20 cellular contexts compared by ENCODE assay signal in genomic region chr17:76036497-76037380, GRCh38. TPM values are rescaled to one million over a fixed set of nuclear protein-coding genes. Genes with fewer than 3 reads are reported as not detected.
DNase-seq lines count a peak whose midpoint lies in the region; ATAC-seq, FAIRE-seq and TF ChIP-seq lines count a peak whose summit lies in the region.
"Had no signal": no experiment of that assay in that cellular context is flagged by ENCODE, and none has a peak within 500 bp of the region (broad histone marks: within the 10 kb centered on the region; RNA-seq: fewer than 3 reads in every experiment).

No MANE protein-coding gene starts in this region.

- H3K79me2 ChIP-seq in HepG2 (ENCODE audit: insufficient read depth, low read length) = no peaks in the 10 kb centered on the region

- POLR2A ChIA-PET in HepG2 (lab: Yijun Ruan, JAX) = no interaction called here

- TF ChIP-seq POLR2A in HepG2 (IDR thresholded peaks at IDR 0.05; ENCODE audit: insufficient read depth in 1 of 2, low read depth in 2 of 2, low read length in 2 of 2) = 0 out of 4 replicates have a peak, but pooled peaks of 1 of the 2 experiments have one; percentile 32

- WGBS in HepG2 (ENCODE audit: low lambda C conversion rate) = 91% methylated on average over 24 of the region's 26 CpGs

- TF ChIP-seq EP300 in HepG2 (IDR thresholded peaks at IDR 0.05; ENCODE audit: low read depth in 2 of 2, low read length in 2 of 2) (no peak), HepG2 (CRISPR knock-in tag; IDR thresholded peaks at IDR 0.05; ENCODE audit: borderline replicate concordance) (no peak)

- no peaks in the 10 kb centered on the region for H3K27me3 Mint-ChIP-seq in brain
- H3K27me3 Mint-ChIP-seq: activated CD4-positive, alpha-beta T cell treated with anti-CD3 and anti-CD28 coated beads, Interleukin-2, amount 10 ng/mL, durations not matched to agents 7 days and 5 days; IgD-negative memory B cell had no signal

- CTCF ChIA-PET in HepG2 (lab: Yijun Ruan, JAX; ENCODE audit: low intra/inter-chr PET ratio, low total read pairs) = no interaction called here

- no TSS peak for BruUV-seq in HepG2 (replicated peaks; lab: Mats Ljungman, UMichigan)

- DNase-seq in Right ventricle myocardium inferior (ENCODE audit: missing footprints) (no peak), cardiac septum (ENCODE audit: low spot score) (no peak), HepG2 (ENCODE audit: low spot score) (no peak), urothelium cell line (ENCODE audit: low spot score) (no peak), NCI-H510A (lab: John Stamatoyannopoulos, UW) (no peak), SIG-M5 treated with dmso at 0.1 percent for 504 hours (lab: John Stamatoyannopoulos, UW; ENCODE audit: unreplicated experiment) (no peak)
- no peak for DNase-seq in activated CD4-positive, alpha-beta T cell treated with anti-CD3 and anti-CD28 coated beads for 48 hours
- DNase-seq: activated CD4-positive, alpha-beta T cell treated with anti-CD3 and anti-CD28 coated beads, Interleukin-2, amount 10 ng/mL, durations not matched to agents 7 days and 5 days; effector memory CD4-positive, alpha-beta T cell; NCI-H1105; RPMI8226 had no signal

- no peak overlapping the region for H3K4me3 ChIP-seq in HepG2 (replicated peaks in 1 of 3; ENCODE audit: insufficient read depth in 1 of 3, low read depth in 2 of 3, low read length in 3 of 3)
- H3K4me3 ChIP-seq: ascending aorta, left lung, smooth muscle cell, thoracic aorta had no signal

- TF ChIP-seq RAD21 in HepG2 (CRISPR knock-in tag; IDR thresholded peaks at IDR 0.05) = no peak

- peaks cover 0 to 8% (median 0%) of the 10 kb centered on the region in 5 experiments for H3K9me3 Mint-ChIP-seq in brain
- H3K9me3 Mint-ChIP-seq: activated CD4-positive, alpha-beta T cell treated with anti-CD3 and anti-CD28 coated beads, Interleukin-2, amount 10 ng/mL, durations not matched to agents 7 days and 5 days; IgD-negative memory B cell had no signal

- no peak overlapping the region for H3K4me3 Mint-ChIP-seq in brain
- H3K4me3 Mint-ChIP-seq: activated CD4-positive, alpha-beta T cell treated with anti-CD3 and anti-CD28 coated beads, Interleukin-2, amount 10 ng/mL, durations not matched to agents 7 days and 5 days; IgD-negative memory B cell had no signal

- H4K20me1 ChIP-seq in HepG2 (ENCODE audit: insufficient read depth, low read length) = no peaks in the 10 kb centered on the region

- H3K27me3 ChIP-seq in HepG2 (ENCODE audit: control insufficient read depth in 1 of 2, insufficient read depth in 2 of 2, low read length in 2 of 2) = no peaks in the 10 kb centered on the region
- H3K27me3 ChIP-seq: ascending aorta, left lung had no signal

- peaks cover 24% of the 10 kb centered on the region for H3K4me1 ChIP-seq in HepG2 (ENCODE audit: insufficient read depth, low read length)
- H3K4me1 ChIP-seq: ascending aorta, left lung had no signal

- no peak overlapping the region for H2AFZ ChIP-seq in HepG2 (ENCODE audit: low read length)

- H3K4me1 Mint-ChIP-seq in brain = peaks cover 14% of the 10 kb centered on the region
- H3K4me1 Mint-ChIP-seq: activated CD4-positive, alpha-beta T cell treated with anti-CD3 and anti-CD28 coated beads, Interleukin-2, amount 10 ng/mL, durations not matched to agents 7 days and 5 days; IgD-negative memory B cell had no signal

- ATAC-seq in Right ventricle myocardium inferior (peak; percentile 48), HepG2 (no peak)
- ATAC-seq: left lung had no signal

- H3K4me2 ChIP-seq in HepG2 (ENCODE audit: low read depth, low read length) = no peak overlapping the region
- H3K4me2 ChIP-seq: smooth muscle cell had no signal

- intact Hi-C loops in Right ventricle myocardium inferior (cut with DNase I) (no loop called here), cardiac septum (cut with DNase I) (no loop called here), HepG2 (cut with micrococcal nuclease; ENCODE audit: unreplicated experiment) (no loop called here)

- peak overlapping the region in 4 of 5 experiments; percentile 1 to 88 (median 68) for H3K27ac Mint-ChIP-seq in brain
- H3K27ac Mint-ChIP-seq: activated CD4-positive, alpha-beta T cell treated with anti-CD3 and anti-CD28 coated beads, Interleukin-2, amount 10 ng/mL, durations not matched to agents 7 days and 5 days had no signal

- H3K9ac ChIP-seq in HepG2 (ENCODE audit: insufficient read depth, low read depth, low read length) = no peak overlapping the region

- TF ChIP-seq CTCF in brain (conservative IDR thresholded peaks at IDR 0.05) (no peak), HepG2 (CRISPR knock-in tag; IDR thresholded peaks at IDR 0.05) (no peak)

- FAIRE-seq in HepG2 (lab: Jason Lieb, UNC) (no peak), urothelium cell line (lab: Jason Lieb, UNC) (peak; percentile 32)

- no peak overlapping the region for H3K27ac ChIP-seq in HepG2 (ENCODE audit: extremely low read length, insufficient read depth, low read length)
- H3K27ac ChIP-seq: ascending aorta, left lung, thoracic aorta had no signal

- H3K36me3 Mint-ChIP-seq in brain = peaks cover 31% of the 10 kb centered on the region

- no peaks in the 10 kb centered on the region for H3K9me3 ChIP-seq in HepG2 (ENCODE audit: low read length)
- H3K9me3 ChIP-seq: ascending aorta, left lung, thoracic aorta had no signal

- H3K36me3 ChIP-seq in HepG2 (replicated peaks in 1 of 2; ENCODE audit: control insufficient read depth in 1 of 2, insufficient read depth in 2 of 2, low read length in 2 of 2) = peaks cover 22 to 44% of the 10 kb centered on the region in 2 experiments

- in situ Hi-C loops in HepG2 (cut with HindIII; ENCODE audit: extremely low pct_ligation_motif_present, low pct_unique_long_range_greater_than_20kb) = no loop called here

RNA-seq across cellular contexts. Expression of gene EVPL, which starts 9.6 kb away (rescaled TPM):
- total RNA-seq in Right ventricle myocardium inferior (0.11 TPM), cardiac septum (0.05 TPM), HepG2 (2016; rRNA removed; fragmentation: Illumina TruSeq; extraction: Trizol) (3.6 and 8.2 TPM in 2 replicates)
- polyA plus RNA-seq in brain (ENCODE audit: insufficient read depth, low read depth, low replicate concordance) (0.92 TPM), HepG2 (2011; rRNA removed) (2.1 and 4.3 TPM in 2 replicates)
- 1.1 and 1.8 TPM in 2 replicates for total RNA-seq in HepG2 (2016; cell fraction: cytosol; rRNA removed; fragmentation: Illumina TruSeq; extraction: Trizol; ENCODE audit: low read depth)
- total RNA-seq in HepG2 (2016; cell fraction: insoluble cytoplasmic fraction; rRNA removed; fragmentation: Illumina TruSeq; extraction: Trizol) = 2.4 and 9.2 TPM in 2 replicates
- total RNA-seq in HepG2 (2016; cell fraction: membrane; rRNA removed; fragmentation: Illumina TruSeq; extraction: Trizol) = 1.1 and 1.4 TPM in 2 replicates
- 8.8 and 9.0 TPM in 2 replicates for total RNA-seq in HepG2 (2016; cell fraction: nucleus; rRNA removed; fragmentation: Illumina TruSeq; extraction: Trizol)
- polyA plus RNA-seq in HepG2 (2011; cell fraction: cytosol; rRNA removed) = 0.99 and 1.4 TPM in 2 replicates
- 26.0 and 30.5 TPM in 2 replicates for polyA plus RNA-seq in HepG2 (2011; cell fraction: nucleus; rRNA removed)
- polyA plus RNA-seq in HepG2 (2012) = 3.9 and 4.6 TPM in 2 replicates
- polyA plus RNA-seq in HepG2 (2016; cell fraction: cytosol; fragmentation: Illumina TruSeq; extraction: Trizol; ENCODE audit: low read depth) = 0.88 and 1.3 TPM in 2 replicates
- polyA plus RNA-seq in HepG2 (2016; cell fraction: insoluble cytoplasmic fraction; fragmentation: Illumina TruSeq; extraction: Trizol; ENCODE audit: low read depth) = 2.9 and 4.4 TPM in 2 replicates
- 1.0 and 1.6 TPM in 2 replicates for polyA plus RNA-seq in HepG2 (2016; cell fraction: membrane; fragmentation: Illumina TruSeq; extraction: Trizol; ENCODE audit: low read depth)
- 26.6 and 28.0 TPM in 2 replicates for polyA plus RNA-seq in HepG2 (2016; cell fraction: nucleus; fragmentation: Illumina TruSeq; extraction: Trizol; ENCODE audit: insufficient read depth, low read depth)
- polyA minus RNA-seq in HepG2 (2011; rRNA and poly(A)+ RNA removed; ENCODE audit: low replicate concordance) = 3.4 and 3.8 TPM in 2 replicates
- 3.0 TPM in 2 replicates for polyA minus RNA-seq in HepG2 (2011; cell fraction: cytosol; rRNA and poly(A)+ RNA removed)
- polyA minus RNA-seq in HepG2 (2011; cell fraction: nucleus; rRNA and poly(A)+ RNA removed) = 4.9 and 7.6 TPM in 2 replicates
- total RNA-seq: ascending aorta had no signal
- polyA plus RNA-seq: AG04450, IgD-negative memory B cell had no signal

RNA-seq across cellular contexts. Expression of gene SRP68, which starts 35.6 kb away (rescaled TPM):
- total RNA-seq in Right ventricle myocardium inferior (60.1 TPM), cardiac septum (53.9 TPM), HepG2 (2016; rRNA removed; fragmentation: Illumina TruSeq; extraction: Trizol) (39.8 and 89.7 TPM in 2 replicates)
- polyA plus RNA-seq in brain (ENCODE audit: insufficient read depth, low read depth, low replicate concordance) (83.8 TPM), HepG2 (2011; rRNA removed) (74.3 and 79.0 TPM in 2 replicates)
- 19.0 and 21.2 TPM in 2 replicates for total RNA-seq in HepG2 (2016; cell fraction: cytosol; rRNA removed; fragmentation: Illumina TruSeq; extraction: Trizol; ENCODE audit: low read depth)
- total RNA-seq in HepG2 (2016; cell fraction: insoluble cytoplasmic fraction; rRNA removed; fragmentation: Illumina TruSeq; extraction: Trizol) = 34.8 and 87.8 TPM in 2 replicates
- total RNA-seq in HepG2 (2016; cell fraction: membrane; rRNA removed; fragmentation: Illumina TruSeq; extraction: Trizol) = 36.4 and 39.1 TPM in 2 replicates
- 55.4 and 62.2 TPM in 2 replicates for total RNA-seq in HepG2 (2016; cell fraction: nucleus; rRNA removed; fragmentation: Illumina TruSeq; extraction: Trizol)
- polyA plus RNA-seq in HepG2 (2011; cell fraction: cytosol; rRNA removed) = 56.3 and 67.1 TPM in 2 replicates
- 42.7 and 43.4 TPM in 2 replicates for polyA plus RNA-seq in HepG2 (2011; cell fraction: nucleus; rRNA removed)
- 84.3 and 86.0 TPM in 2 replicates for polyA plus RNA-seq in HepG2 (2012)
- 12.5 and 13.5 TPM in 2 replicates for polyA plus RNA-seq in HepG2 (2016; cell fraction: cytosol; fragmentation: Illumina TruSeq; extraction: Trizol; ENCODE audit: low read depth)
- 124 and 144 TPM in 2 replicates for polyA plus RNA-seq in HepG2 (2016; cell fraction: insoluble cytoplasmic fraction; fragmentation: Illumina TruSeq; extraction: Trizol; ENCODE audit: low read depth)
- 26.1 and 30.0 TPM in 2 replicates for polyA plus RNA-seq in HepG2 (2016; cell fraction: membrane; fragmentation: Illumina TruSeq; extraction: Trizol; ENCODE audit: low read depth)
- polyA plus RNA-seq in HepG2 (2016; cell fraction: nucleus; fragmentation: Illumina TruSeq; extraction: Trizol; ENCODE audit: insufficient read depth, low read depth) = 107 and 120 TPM in 2 replicates
- polyA minus RNA-seq in HepG2 (2011; rRNA and poly(A)+ RNA removed; ENCODE audit: low replicate concordance) = 72.1 and 78.5 TPM in 2 replicates
- 44.7 and 45.6 TPM in 2 replicates for polyA minus RNA-seq in HepG2 (2011; cell fraction: cytosol; rRNA and poly(A)+ RNA removed)
- polyA minus RNA-seq in HepG2 (2011; cell fraction: nucleus; rRNA and poly(A)+ RNA removed) = 55.0 and 55.2 TPM in 2 replicates

RNA-seq across cellular contexts. Expression of gene CDK3, which starts 36.1 kb away (rescaled TPM):
- total RNA-seq in Right ventricle myocardium inferior (2.2 TPM), cardiac septum (2.7 TPM), HepG2 (2016; rRNA removed; fragmentation: Illumina TruSeq; extraction: Trizol) (2.0 and 5.8 TPM in 2 replicates)
- polyA plus RNA-seq in brain (ENCODE audit: insufficient read depth, low read depth, low replicate concordance) (3.3 TPM), HepG2 (2011; rRNA removed) (11.4 and 18.0 TPM in 2 replicates)
- 1.8 and 2.5 TPM in 2 replicates for total RNA-seq in HepG2 (2016; cell fraction: cytosol; rRNA removed; fragmentation: Illumina TruSeq; extraction: Trizol; ENCODE audit: low read depth)
- total RNA-seq in HepG2 (2016; cell fraction: insoluble cytoplasmic fraction; rRNA removed; fragmentation: Illumina TruSeq; extraction: Trizol) = 1.6 and 5.0 TPM in 2 replicates
- total RNA-seq in HepG2 (2016; cell fraction: membrane; rRNA removed; fragmentation: Illumina TruSeq; extraction: Trizol) = 2.3 TPM in 2 replicates
- total RNA-seq in HepG2 (2016; cell fraction: nucleus; rRNA removed; fragmentation: Illumina TruSeq; extraction: Trizol) = 7.8 and 9.0 TPM in 2 replicates
- 5.4 and 6.1 TPM in 2 replicates for polyA plus RNA-seq in HepG2 (2011; cell fraction: cytosol; rRNA removed)
- 90.2 and 107 TPM in 2 replicates for polyA plus RNA-seq in HepG2 (2011; cell fraction: nucleus; rRNA removed)
- 10.2 and 11.2 TPM in 2 replicates for polyA plus RNA-seq in HepG2 (2012)
- polyA plus RNA-seq in HepG2 (2016; cell fraction: cytosol; fragmentation: Illumina TruSeq; extraction: Trizol; ENCODE audit: low read depth) = 0.93 and 1.5 TPM in 2 replicates
- polyA plus RNA-seq in HepG2 (2016; cell fraction: insoluble cytoplasmic fraction; fragmentation: Illumina TruSeq; extraction: Trizol; ENCODE audit: low read depth) = 1.1 and 1.4 TPM in 2 replicates
- polyA plus RNA-seq in HepG2 (2016; cell fraction: membrane; fragmentation: Illumina TruSeq; extraction: Trizol; ENCODE audit: low read depth) = 1.8 and 2.0 TPM in 2 replicates
- 29.8 and 32.4 TPM in 2 replicates for polyA plus RNA-seq in HepG2 (2016; cell fraction: nucleus; fragmentation: Illumina TruSeq; extraction: Trizol; ENCODE audit: insufficient read depth, low read depth)
- polyA minus RNA-seq in HepG2 (2011; rRNA and poly(A)+ RNA removed; ENCODE audit: low replicate concordance) = 0.84 and 2.9 TPM in 2 replicates
- 0.62 and 1.3 TPM in 2 replicates for polyA minus RNA-seq in HepG2 (2011; cell fraction: cytosol; rRNA and poly(A)+ RNA removed)
- polyA minus RNA-seq in HepG2 (2011; cell fraction: nucleus; rRNA and poly(A)+ RNA removed) = 4.0 and 7.6 TPM in 2 replicates

RNA-seq across cellular contexts. Expression of gene GALR2, which starts 37.8 kb away (rescaled TPM):
- total RNA-seq in Right ventricle myocardium inferior (not detected), cardiac septum (not detected), HepG2 (2016; rRNA removed; fragmentation: Illumina TruSeq; extraction: Trizol) (0.20 and 0.58 TPM in 2 replicates)
- polyA plus RNA-seq in brain (ENCODE audit: insufficient read depth, low read depth, low replicate concordance) (not detected), HepG2 (2011; rRNA removed) (0.48 and 0.84 TPM in 2 replicates)
- total RNA-seq in HepG2 (2016; cell fraction: cytosol; rRNA removed; fragmentation: Illumina TruSeq; extraction: Trizol; ENCODE audit: low read depth) = 0.30 and 0.35 TPM in 2 replicates
- 0.22 and 0.58 TPM in 2 replicates for total RNA-seq in HepG2 (2016; cell fraction: insoluble cytoplasmic fraction; rRNA removed; fragmentation: Illumina TruSeq; extraction: Trizol)
- total RNA-seq in HepG2 (2016; cell fraction: membrane; rRNA removed; fragmentation: Illumina TruSeq; extraction: Trizol) = 0.46 and 0.65 TPM in 2 replicates
- total RNA-seq in HepG2 (2016; cell fraction: nucleus; rRNA removed; fragmentation: Illumina TruSeq; extraction: Trizol) = 0.28 and 0.34 TPM in 2 replicates
- polyA plus RNA-seq in HepG2 (2011; cell fraction: cytosol; rRNA removed) = 0.56 and 0.97 TPM in 2 replicates
- polyA plus RNA-seq in HepG2 (2011; cell fraction: nucleus; rRNA removed) = 0.35 and 0.62 TPM in 2 replicates
- polyA plus RNA-seq in HepG2 (2012) = 0.33 TPM in 1 of 2 replicates, not detected in the other
- polyA plus RNA-seq in HepG2 (2016; cell fraction: cytosol; fragmentation: Illumina TruSeq; extraction: Trizol; ENCODE audit: low read depth) = 0.50 and 0.53 TPM in 2 replicates
- polyA plus RNA-seq in HepG2 (2016; cell fraction: insoluble cytoplasmic fraction; fragmentation: Illumina TruSeq; extraction: Trizol; ENCODE audit: low read depth) = 0.17 and 0.28 TPM in 2 replicates
- polyA plus RNA-seq in HepG2 (2016; cell fraction: membrane; fragmentation: Illumina TruSeq; extraction: Trizol; ENCODE audit: low read depth) = 0.20 and 0.35 TPM in 2 replicates
- 0.46 and 0.81 TPM in 2 replicates for polyA plus RNA-seq in HepG2 (2016; cell fraction: nucleus; fragmentation: Illumina TruSeq; extraction: Trizol; ENCODE audit: insufficient read depth, low read depth)
- polyA minus RNA-seq in HepG2 (2011; rRNA and poly(A)+ RNA removed; ENCODE audit: low replicate concordance) = 0.54 and 2.1 TPM in 2 replicates
- polyA minus RNA-seq in HepG2 (2011; cell fraction: cytosol; rRNA and poly(A)+ RNA removed) = 0.49 TPM in 1 of 2 replicates, not detected in the other
- polyA minus RNA-seq in HepG2 (2011; cell fraction: nucleus; rRNA and poly(A)+ RNA removed) = not detected in 2 replicates
- total RNA-seq: glomerular endothelial cell, NCI-H460, smooth muscle cell had no signal
- polyA plus RNA-seq: AG04450, smooth muscle cell had no signal

RNA-seq across cellular contexts. Expression of gene ZACN, which starts 42.2 kb away (rescaled TPM):
- total RNA-seq in Right ventricle myocardium inferior (not detected), cardiac septum (not detected), HepG2 (2016; rRNA removed; fragmentation: Illumina TruSeq; extraction: Trizol) (0.15 TPM in 1 of 2 replicates, not detected in the other)
- polyA plus RNA-seq in brain (ENCODE audit: insufficient read depth, low read depth, low replicate concordance) (0.24 TPM), HepG2 (2011; rRNA removed) (0.04 and 0.11 TPM in 2 replicates)
- not detected in 2 replicates for total RNA-seq in HepG2 (2016; cell fraction: cytosol; rRNA removed; fragmentation: Illumina TruSeq; extraction: Trizol; ENCODE audit: low read depth)
- not detected in 2 replicates for total RNA-seq in HepG2 (2016; cell fraction: insoluble cytoplasmic fraction; rRNA removed; fragmentation: Illumina TruSeq; extraction: Trizol)
- not detected in 2 replicates for total RNA-seq in HepG2 (2016; cell fraction: membrane; rRNA removed; fragmentation: Illumina TruSeq; extraction: Trizol)
- total RNA-seq in HepG2 (2016; cell fraction: nucleus; rRNA removed; fragmentation: Illumina TruSeq; extraction: Trizol) = not detected in 2 replicates
- not detected in 2 replicates for polyA plus RNA-seq in HepG2 (2011; cell fraction: cytosol; rRNA removed)
- polyA plus RNA-seq in HepG2 (2011; cell fraction: nucleus; rRNA removed) = 0.06 and 0.07 TPM in 2 replicates
- 0.17 and 1.1 TPM in 2 replicates for polyA plus RNA-seq in HepG2 (2012)
- polyA plus RNA-seq in HepG2 (2016; cell fraction: cytosol; fragmentation: Illumina TruSeq; extraction: Trizol; ENCODE audit: low read depth) = not detected in 2 replicates
- 0.08 TPM in 1 of 2 replicates, not detected in the other for polyA plus RNA-seq in HepG2 (2016; cell fraction: insoluble cytoplasmic fraction; fragmentation: Illumina TruSeq; extraction: Trizol; ENCODE audit: low read depth)
- not detected in 2 replicates for polyA plus RNA-seq in HepG2 (2016; cell fraction: membrane; fragmentation: Illumina TruSeq; extraction: Trizol; ENCODE audit: low read depth)
- polyA plus RNA-seq in HepG2 (2016; cell fraction: nucleus; fragmentation: Illumina TruSeq; extraction: Trizol; ENCODE audit: insufficient read depth, low read depth) = not detected in 2 replicates
- not detected in 2 replicates for polyA minus RNA-seq in HepG2 (2011; rRNA and poly(A)+ RNA removed; ENCODE audit: low replicate concordance)
- 0.35 TPM in 1 of 2 replicates, not detected in the other for polyA minus RNA-seq in HepG2 (2011; cell fraction: cytosol; rRNA and poly(A)+ RNA removed)
- polyA minus RNA-seq in HepG2 (2011; cell fraction: nucleus; rRNA and poly(A)+ RNA removed) = not detected in 2 replicates
- total RNA-seq: ascending aorta, glomerular endothelial cell, smooth muscle cell, thoracic aorta had no signal
- polyA plus RNA-seq: AG04450 had no signal
